ENCODE assay signal across 24 cellular contexts in the genomic region with DNA sequence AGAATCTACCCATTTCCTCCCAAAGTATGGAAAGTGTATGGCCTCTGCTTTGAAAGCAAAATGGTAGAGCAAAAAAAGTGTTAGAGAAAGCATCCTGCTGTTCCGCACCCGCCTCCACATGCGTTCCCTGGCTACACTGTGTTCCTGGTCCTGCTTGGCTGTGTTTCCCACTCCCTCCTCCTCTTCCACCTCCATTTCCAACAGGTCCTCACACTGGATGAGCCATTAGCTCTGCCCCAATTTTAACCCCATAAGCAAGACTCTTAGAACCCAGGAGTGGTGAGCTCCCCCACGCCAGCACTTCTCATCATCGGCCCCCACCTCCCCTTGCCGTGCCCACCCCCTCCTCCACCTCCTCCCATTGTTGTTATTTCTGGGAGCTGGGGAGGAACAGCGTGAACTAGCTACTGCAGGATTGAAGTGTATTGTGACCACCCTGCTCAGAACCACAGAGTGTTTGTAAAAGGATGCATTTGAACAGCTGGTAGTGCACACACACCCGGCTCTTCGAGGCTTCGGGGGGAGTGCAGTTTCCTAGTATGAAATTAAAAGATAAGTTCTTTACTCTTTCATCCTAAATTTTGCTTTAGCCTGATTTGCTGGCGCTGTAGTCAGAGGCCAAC.
"Had no signal": no experiment of that assay in that cellular context is flagged by ENCODE, and none has a peak within 500 bp of the region (broad histone marks: within the 10 kb centered on the region; RNA-seq: fewer than 3 reads in every experiment).

No MANE protein-coding gene starts in this region.

- H3K27ac ChIP-seq: breast epithelium, coronary artery, gastrocnemius medialis, lower lobe of right lung, thyroid gland, upper lobe of left lung had no signal

- ATAC-seq: activated CD4-positive, alpha-beta T cell treated with anti-CD3 and anti-CD28 coated beads for 36 hours; activated CD8-positive, alpha-beta memory T cell treated with anti-CD3 and anti-CD28 coated beads, Interleukin-2, amount 10 ng/mL, durations not matched to agents 7 days and 5 days; activated CD8-positive, alpha-beta T cell treated with anti-CD3 and anti-CD28 coated beads, Interleukin-2, amount 10 ng/mL, durations not matched to agents 7 days and 5 days; activated naive CD4-positive, alpha-beta T cell treated with anti-CD3 and anti-CD28 coated beads, Interleukin-2, amount 50 U/mL, for 72 hours; activated T-cell treated with anti-CD3 and anti-CD28 coated beads, Interleukin-2, amount 50 U/mL, for 72 hours; effector memory CD8-positive, alpha-beta T cell; gastrocnemius medialis; left colon; lower lobe of right lung; natural killer cell; sciatic nerve; stimulated activated effector memory CD8-positive, alpha-beta T cell treated with anti-CD3 and anti-CD28 coated beads, Interleukin-12 subunit alpha, Interleukin-12 subunit beta, amount 100 ng/mL, for 72 hours had no signal

- DNase-seq: activated CD4-positive, alpha-beta T cell treated with anti-CD3 and anti-CD28 coated beads for 36 hours; activated CD8-positive, alpha-beta memory T cell treated with anti-CD3 and anti-CD28 coated beads, Interleukin-2, amount 10 ng/mL, durations not matched to agents 7 days and 5 days; activated CD8-positive, alpha-beta T cell treated with anti-CD3 and anti-CD28 coated beads, Interleukin-2, amount 10 ng/mL, durations not matched to agents 7 days and 5 days; activated naive CD4-positive, alpha-beta T cell; activated T-cell treated with anti-CD3 and anti-CD28 coated beads for 4 hours; activated T-cell treated with anti-CD3 and anti-CD28 coated beads, Interleukin-2, amount 50 U/mL, for 72 hours; effector memory CD8-positive, alpha-beta T cell; erythroblast; gastrocnemius medialis; glutamatergic neuron; left colon; lower lobe of right lung; mesenchymal stem cell; natural killer cell; small intestine; stimulated activated CD4-positive, alpha-beta T cell treated with anti-CD3 and anti-CD28 coated beads, Interleukin-4, amount 100 ng/mL, for 24 hours; T-helper 2 cell; thyroid gland; upper lobe of left lung had no signal
